In genomic region chr2:70111752-70112591, GRCh38 we compare ENCODE assay signal across 2 cellular contexts.
A peak's percentile ranks its signal among the peaks of the same experiment; 100 is the strongest.
TF ChIP-seq lines count a peak whose summit lies in the region.

No MANE protein-coding gene starts in this region.

TF ChIP-seq in HEK293, 187 proteins besides CTCF, POLR2A, EP300 and RAD21 (continued from another document):
- no peak for TF ChIP-seq GFI1B (tag by site-specific recombination; IDR thresholded peaks at IDR 0.05)
- TF ChIP-seq ZNF394 (tag by site-specific recombination; IDR thresholded peaks at IDR 0.05; ENCODE audit: borderline replicate concordance): no peak
- no peak for TF ChIP-seq ZNF426 (tag by site-specific recombination; IDR thresholded peaks at IDR 0.05)
- no peak for TF ChIP-seq ZBTB20 (tag by site-specific recombination; IDR thresholded peaks at IDR 0.05)
- no peak for TF ChIP-seq ZBTB26 (tag by site-specific recombination; optimal IDR thresholded peaks at IDR 0.05)
- no peak for TF ChIP-seq ZNF596 (tag by site-specific recombination; IDR thresholded peaks at IDR 0.05)
- TF ChIP-seq ZBTB44 (tag by site-specific recombination; IDR thresholded peaks at IDR 0.05): peak; percentile 58; the same call in 1 of the 2 replicates
- 0 out of 2 replicates have a peak, but pooled peaks have one; percentile 12 for TF ChIP-seq ZNF600 (tag by site-specific recombination; IDR thresholded peaks at IDR 0.05)
- peak; percentile 87 for TF ChIP-seq ZBTB17 (tag by site-specific recombination; IDR thresholded peaks at IDR 0.05)
- no peak for TF ChIP-seq ZNF518A (tag by site-specific recombination; conservative IDR thresholded peaks at IDR 0.05; ENCODE audit: low read depth)
- no peak for TF ChIP-seq ZNF169 (tag by site-specific recombination; IDR thresholded peaks at IDR 0.05)
- TF ChIP-seq KLF10 (tag by site-specific recombination; IDR thresholded peaks at IDR 0.05): 0 out of 2 replicates have a peak, but pooled peaks have one; percentile 23
- no peak for TF ChIP-seq MYNN (tag by site-specific recombination; IDR thresholded peaks at IDR 0.05; ENCODE audit: borderline replicate concordance)
- no peak for TF ChIP-seq ZFP3 (tag by site-specific recombination; IDR thresholded peaks at IDR 0.05; ENCODE audit: low read depth)

TF ChIP-seq in GM12878, 131 proteins besides CTCF, POLR2A, EP300 and RAD21 (continued from another document):
- TF ChIP-seq BRCA1 (IDR thresholded peaks at IDR 0.05; ENCODE audit: low read depth, low read length) (no peak), NR2C2 (IDR thresholded peaks at IDR 0.05; ENCODE audit: borderline replicate concordance, control insufficient read depth, insufficient read length, low read depth) (no peak), ZBTB40 (IDR thresholded peaks at IDR 0.05; ENCODE audit: borderline replicate concordance) (no peak), CHD4 (IDR thresholded peaks at IDR 0.05) (no peak)
